In genomic region chr1:173870252-173871075, GRCh38 we compare ENCODE assay signal across 8 cellular contexts. TPM values are rescaled to one million over a fixed set of nuclear protein-coding genes. Genes with fewer than 3 reads are reported as not detected.
DNase-seq lines count a peak whose midpoint lies in the region; ATAC-seq and TF ChIP-seq lines count a peak whose summit lies in the region.

No MANE protein-coding gene starts in this region.

- no TSS peak for BruUV-seq in OCI-LY7 (replicated peaks; lab: Mats Ljungman, UMichigan)

- peaks cover 54% of the 10 kb centered on the region for H3K79me2 ChIP-seq in OCI-LY7 (ENCODE audit: insufficient read depth, low read depth, low read length)

- CTCF ChIA-PET in OCI-LY7 (lab: Charles Lee; ENCODE audit: unreplicated experiment) = no interaction called here

- TF ChIP-seq CTCF in left ventricle myocardium inferior (IDR thresholded peaks at IDR 0.05; ENCODE audit: borderline replicate concordance) = no peak
- no peak; the same call in 1 of the 2 replicates for TF ChIP-seq CTCF in OCI-LY7 (conservative IDR thresholded peaks at IDR 0.05; ENCODE audit: low read length)
- no peak for TF ChIP-seq CTCF in esophagus squamous epithelium (IDR thresholded peaks at IDR 0.05)
- TF ChIP-seq CTCF in thyroid gland (IDR thresholded peaks at IDR 0.05) = no peak
- no peak for TF ChIP-seq CTCF in coronary artery (IDR thresholded peaks at IDR 0.05)

- H4K20me1 ChIP-seq in OCI-LY7 (ENCODE audit: insufficient read depth, low read length) = peaks cover 15% of the 10 kb centered on the region

- H3K27ac ChIP-seq in left ventricle myocardium inferior (replicated peaks) = peak overlapping the region; percentile 99
- H3K27ac ChIP-seq in OCI-LY7 (ENCODE audit: low read depth, low read length, poor library complexity, severe bottlenecking) = peak overlapping the region; percentile 91
- H3K27ac ChIP-seq in esophagus squamous epithelium = peak overlapping the region; percentile 17 to 99 (median 66)
- H3K27ac ChIP-seq in thyroid gland = no peak overlapping the region
- peak overlapping the region in 1 of 2 donors; percentile 12 for H3K27ac ChIP-seq in coronary artery

- H3K27me3 ChIP-seq in left ventricle myocardium inferior (ENCODE audit: low read depth) = no peaks in the 10 kb centered on the region
- no peaks in the 10 kb centered on the region for H3K27me3 ChIP-seq in esophagus squamous epithelium
- no peaks in the 10 kb centered on the region for H3K27me3 ChIP-seq in thyroid gland

- DNase-seq in left ventricle myocardium inferior (no peak), Right ventricle myocardium inferior (ENCODE audit: missing footprints) (no peak), OCI-LY7 (ENCODE audit: low spot score) (peak; percentile 65), esophagus squamous epithelium (lab: John Stamatoyannopoulos, UW) (no peak), thyroid gland (peak; percentile 9 to 15), DMS53 (lab: John Stamatoyannopoulos, UW) (no peak), glomerular visceral epithelial cell (ENCODE audit: extremely low spot score) (no peak), coronary artery (ENCODE audit: low spot score) (no peak)

- H3K36me3 ChIP-seq in left ventricle myocardium inferior (peaks cover 34% of the 10 kb centered on the region), OCI-LY7 (ENCODE audit: insufficient read depth, low read length) (peaks cover 62% of the 10 kb centered on the region), esophagus squamous epithelium (peaks cover 0 to 36% (median 0%) of the 10 kb centered on the region in 3 donors), thyroid gland (peaks cover 0 to 5% of the 10 kb centered on the region in 2 donors)

- 74 to 84% methylated on average over 9 to 13 of the region's 15 CpGs for WGBS in esophagus squamous epithelium, 2 donors
- 82 to 85% methylated on average over 15 of the region's 15 CpGs for WGBS in thyroid gland, 2 donors

- intact Hi-C loops in left ventricle myocardium inferior (cut with micrococcal nuclease) = no loop called here
- intact Hi-C loops in Right ventricle myocardium inferior (cut with DNase I) = loop anchor here (10.0 kb wide), 1 partner anchor 204 kb away; no protein-coding TSS in a partner anchor
- intact Hi-C loops in OCI-LY7 (cut with micrococcal nuclease; ENCODE audit: unreplicated experiment) = no loop called here
- intact Hi-C loops in esophagus squamous epithelium (cut with DNase I) = no loop called here
- intact Hi-C loops in thyroid gland (cut with DNase I) = no loop called here

- no peak overlapping the region for H3K4me3 ChIP-seq in left ventricle myocardium inferior
- H3K4me3 ChIP-seq in OCI-LY7 (ENCODE audit: low read depth, low read length, poor library complexity, severe bottlenecking) = peak overlapping the region; percentile 98
- no peak overlapping the region for H3K4me3 ChIP-seq in esophagus squamous epithelium
- no peak overlapping the region for H3K4me3 ChIP-seq in thyroid gland (replicated peaks in 1 of 3)
- no peak overlapping the region for H3K4me3 ChIP-seq in coronary artery

- TF ChIP-seq POLR2A in esophagus squamous epithelium (IDR thresholded peaks at IDR 0.05) (no peak), thyroid gland (IDR thresholded peaks at IDR 0.05) (no peak)

- no peak for ATAC-seq in Right ventricle myocardium inferior

- H3K4me2 ChIP-seq in OCI-LY7 (ENCODE audit: low read length) = peak overlapping the region; percentile 96

- H3K9me3 ChIP-seq in left ventricle myocardium inferior (replicated peaks) (peaks cover 2% of the 10 kb centered on the region), OCI-LY7 (ENCODE audit: low read length) (no peaks in the 10 kb centered on the region), esophagus squamous epithelium (no peaks in the 10 kb centered on the region), thyroid gland (no peaks in the 10 kb centered on the region)

- peaks cover 57% of the 10 kb centered on the region for H3K4me1 ChIP-seq in left ventricle myocardium inferior
- H3K4me1 ChIP-seq in OCI-LY7 (ENCODE audit: insufficient read depth, low read length, poor library complexity, severe bottlenecking) = peaks cover 34% of the 10 kb centered on the region
- peaks cover 0 to 45% (median 22%) of the 10 kb centered on the region in 3 donors for H3K4me1 ChIP-seq in esophagus squamous epithelium
- H3K4me1 ChIP-seq in thyroid gland = peaks cover 18 to 20% of the 10 kb centered on the region in 2 donors

- POLR2A ChIA-PET in OCI-LY7 (lab: Charles Lee) = interaction anchor here (0.7 to 2.5 kb wide), 11 partner anchors 13 to 452 kb away, joined by 3 to 6 read pairs (median 3); no protein-coding TSS in a partner anchor

- H3K9me2 ChIP-seq in OCI-LY7 (ENCODE audit: insufficient read depth, low read length) = no peaks in the 10 kb centered on the region

- H2AFZ ChIP-seq in OCI-LY7 (ENCODE audit: low read length) = peak overlapping the region; percentile 62; the same call in 1 of the 2 replicates

RNA-seq across cellular contexts. Expression of gene ZBTB37, which starts 2.3 kb away (rescaled TPM):
- total RNA-seq in left ventricle myocardium inferior (7.6 TPM), Right ventricle myocardium inferior (7.7 TPM), OCI-LY7 (2022) (23.7 and 23.9 TPM in 2 replicates), esophagus squamous epithelium (1 to 10 TPM; 1.6 to 6.3 (median 3.3) TPM), thyroid gland (10 to 100 TPM; 14.6 to 24.4 (median 17.3) TPM)
- 10.9 TPM in 2 replicates for total RNA-seq in OCI-LY7 (2014; rRNA removed; shearing (Covaris generic))

RNA-seq across cellular contexts. Expression of gene GAS5, which starts 2.7 kb away (rescaled TPM):
- 50.5 TPM for total RNA-seq in left ventricle myocardium inferior
- total RNA-seq in Right ventricle myocardium inferior = 46.4 TPM
- 899 and 1,026 TPM in 2 replicates for total RNA-seq in OCI-LY7 (2014; rRNA removed; shearing (Covaris generic))
- total RNA-seq in OCI-LY7 (2022) = 901 and 987 TPM in 2 replicates
- total RNA-seq in esophagus squamous epithelium = 100 to 1,000 TPM; 202 to 715 (median 315) TPM
- total RNA-seq in thyroid gland = 100 to 1,000 TPM; 162 to 625 (median 223) TPM

RNA-seq across cellular contexts. Expression of gene CENPL, which starts 45.8 kb away (rescaled TPM):
- total RNA-seq in left ventricle myocardium inferior (4.2 TPM), Right ventricle myocardium inferior (3.3 TPM), OCI-LY7 (2022) (36.1 and 39.3 TPM in 2 replicates), esophagus squamous epithelium (10 to 100 TPM in 1 of 4 donors, 1 to 10 TPM in 3; 3.6 to 18.2 (median 7.5) TPM), thyroid gland (1 to 10 TPM; 4.4 to 8.1 (median 5.3) TPM)
- total RNA-seq in OCI-LY7 (2014; rRNA removed; shearing (Covaris generic)) = 25.4 and 47.0 TPM in 2 replicates

RNA-seq across cellular contexts. Expression of gene DARS2, which starts 46.0 kb away (rescaled TPM):
- total RNA-seq in left ventricle myocardium inferior = 15.1 TPM
- 13.5 TPM for total RNA-seq in Right ventricle myocardium inferior
- 42.4 and 45.6 TPM in 2 replicates for total RNA-seq in OCI-LY7 (2014; rRNA removed; shearing (Covaris generic))
- total RNA-seq in OCI-LY7 (2022) = 70.8 and 74.8 TPM in 2 replicates
- 10 to 100 TPM in 2 of 4 donors, 1 to 10 TPM in 2; 6.6 to 14.7 (median 9.9) TPM for total RNA-seq in esophagus squamous epithelium
- total RNA-seq in thyroid gland = 10 to 100 TPM; 14.9 to 26.9 (median 20.7) TPM

RNA-seq across cellular contexts. Expression of gene SERPINC1, which starts 46.7 kb away (rescaled TPM):
- total RNA-seq in left ventricle myocardium inferior (not detected), Right ventricle myocardium inferior (0.46 TPM), OCI-LY7 (2022) (not detected in 2 replicates), esophagus squamous epithelium (not detected), thyroid gland (not detected)
- not detected in 2 replicates for total RNA-seq in OCI-LY7 (2014; rRNA removed; shearing (Covaris generic))

Comparison
In these comparisons a context has a peak if more than half of its experiments do, and no peak if none do; other contexts are left out.
1. DNase-seq: peak in OCI-LY7 (single experiment) and thyroid gland (2 of 2); none in left ventricle myocardium inferior (single experiment), Right ventricle myocardium inferior (single experiment), esophagus squamous epithelium (single experiment), DMS53 (single experiment), glomerular visceral epithelial cell (single experiment) and coronary artery (single experiment).
2. H3K27ac ChIP-seq: peak in left ventricle myocardium inferior (single experiment), OCI-LY7 (single experiment) and esophagus squamous epithelium (4 of 4); none in thyroid gland (0 of 3).